In the genomic region with DNA sequence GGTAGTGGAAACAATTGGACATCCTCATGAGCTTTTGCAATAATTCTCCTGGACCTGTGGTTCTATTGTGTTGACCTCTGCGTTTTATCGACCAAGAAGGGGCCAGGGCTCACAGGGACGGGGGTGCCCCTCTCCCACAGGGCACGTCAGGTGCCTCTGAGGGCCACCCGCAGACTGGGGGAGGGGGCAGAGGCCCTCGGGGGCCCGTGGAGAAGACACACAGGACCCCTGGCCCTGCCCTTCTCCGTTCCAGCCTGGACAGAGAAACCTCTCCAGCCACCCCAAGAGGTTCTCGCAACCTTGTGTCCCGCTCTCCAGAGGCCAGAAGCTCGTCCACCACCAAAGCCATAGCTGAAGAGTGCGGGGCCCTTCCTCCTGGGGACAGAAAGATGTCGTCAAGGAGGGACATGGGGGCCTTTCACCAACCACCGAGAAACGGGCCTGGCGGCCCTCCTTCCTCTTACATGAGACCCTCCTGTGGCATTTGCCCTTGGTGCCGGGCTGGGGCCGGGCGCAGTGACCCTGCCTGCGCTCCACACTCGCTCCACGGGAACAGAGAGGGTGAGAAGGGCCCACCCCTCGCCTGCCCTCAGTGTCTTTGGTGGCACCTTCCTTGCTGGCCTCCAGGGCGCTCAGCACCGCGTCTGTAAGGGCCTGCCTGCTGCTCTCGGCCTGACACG, we compare ENCODE assay signal across 21 cellular contexts. TPM values are rescaled to one million over a fixed set of nuclear protein-coding genes. Genes with fewer than 3 reads are reported as not detected.
DNase-seq lines count a peak whose midpoint lies in the region; ATAC-seq and TF ChIP-seq lines count a peak whose summit lies in the region.
"Had no signal": no experiment of that assay in that cellular context is flagged by ENCODE, and none has a peak within 500 bp of the region (broad histone marks: within the 10 kb centered on the region; RNA-seq: fewer than 3 reads in every experiment).

No MANE protein-coding gene starts in this region.

- no peaks in the 10 kb centered on the region for H3K27me3 ChIP-seq in CD4-positive, alpha-beta T cell (ENCODE audit: control insufficient read depth, insufficient read depth, low read length)
- H3K27me3 ChIP-seq: BE2C, dorsolateral prefrontal cortex, SJSA1 had no signal

- H3K27ac ChIP-seq in CD4-positive, alpha-beta T cell (ENCODE audit: low read depth, low read length), result no peak overlapping the region
- H3K27ac ChIP-seq: SJSA1 had no signal

- H3K36me3 Mint-ChIP-seq in activated T-cell treated with anti-CD3 and anti-CD28 coated beads, Interleukin-2, amount 50 U/mL, for 4 hours (ENCODE audit: insufficient read depth), result peaks cover 2% of the 10 kb centered on the region
- peaks cover 6% of the 10 kb centered on the region for H3K36me3 Mint-ChIP-seq in CD4-positive, alpha-beta T cell (ENCODE audit: low read depth)
- peaks cover 61% of the 10 kb centered on the region for H3K36me3 Mint-ChIP-seq in activated T-helper 17 cell treated with anti-CD3 and anti-CD28 coated beads, Interleukin-2, amount 50 U/mL, for 72 hours (ENCODE audit: low read depth)
- H3K36me3 Mint-ChIP-seq in naive thymus-derived CD8-positive, alpha-beta T cell, result no peaks in the 10 kb centered on the region
- H3K36me3 Mint-ChIP-seq in nephron progenitor cell (ENCODE audit: low read depth), result no peaks in the 10 kb centered on the region
- H3K36me3 Mint-ChIP-seq: activated naive CD8-positive, alpha-beta T cell had no signal

- peak overlapping the region; percentile 13 for H3K4me3 Mint-ChIP-seq in activated T-cell treated with anti-CD3 and anti-CD28 coated beads, Interleukin-2, amount 50 U/mL, for 4 hours
- no peak overlapping the region for H3K4me3 Mint-ChIP-seq in CD4-positive, alpha-beta T cell
- H3K4me3 Mint-ChIP-seq in activated T-helper 17 cell treated with anti-CD3 and anti-CD28 coated beads, Interleukin-2, amount 50 U/mL, for 72 hours, result peak overlapping the region; percentile 87
- H3K4me3 Mint-ChIP-seq in naive thymus-derived CD8-positive, alpha-beta T cell, result peak overlapping the region in 2 of 10 donors; percentile 36 to 58
- H3K4me3 Mint-ChIP-seq in nephron progenitor cell, result no peak overlapping the region
- H3K4me3 Mint-ChIP-seq: activated naive CD8-positive, alpha-beta T cell had no signal

- TF ChIP-seq CTCF in CD4-positive, alpha-beta T cell (IDR thresholded peaks at IDR 0.05), result no peak
- no peak for TF ChIP-seq CTCF in nephron progenitor cell (IDR thresholded peaks at IDR 0.05)

- intact Hi-C loops in CD4-positive, alpha-beta T cell (cut with DNase I, micrococcal nuclease), result loop anchor here in 1 of 2 experiments (5.0 kb wide), 1 partner anchor 65 kb away; no protein-coding TSS in a partner anchor

- H3K27ac Mint-ChIP-seq in CD4-positive, alpha-beta T cell, result peak overlapping the region; percentile 98
- peak overlapping the region; percentile 95 for H3K27ac Mint-ChIP-seq in activated T-helper 17 cell treated with anti-CD3 and anti-CD28 coated beads, Interleukin-2, amount 50 U/mL, for 72 hours
- peak overlapping the region in 7 of 10 donors; percentile 25 to 77 (median 47) for H3K27ac Mint-ChIP-seq in naive thymus-derived CD8-positive, alpha-beta T cell
- no peak overlapping the region for H3K27ac Mint-ChIP-seq in nephron progenitor cell
- H3K27ac Mint-ChIP-seq: activated naive CD8-positive, alpha-beta T cell had no signal

- no peaks in the 10 kb centered on the region for H3K9me3 Mint-ChIP-seq in activated T-cell treated with anti-CD3 and anti-CD28 coated beads, Interleukin-2, amount 50 U/mL, for 4 hours
- H3K9me3 Mint-ChIP-seq in CD4-positive, alpha-beta T cell, result no peaks in the 10 kb centered on the region
- no peaks in the 10 kb centered on the region for H3K9me3 Mint-ChIP-seq in activated T-helper 17 cell treated with anti-CD3 and anti-CD28 coated beads, Interleukin-2, amount 50 U/mL, for 72 hours
- H3K9me3 Mint-ChIP-seq in naive thymus-derived CD8-positive, alpha-beta T cell, result no peaks in the 10 kb centered on the region
- no peaks in the 10 kb centered on the region for H3K9me3 Mint-ChIP-seq in nephron progenitor cell

- CTCF ChIA-PET in CD4-positive, alpha-beta T cell (lab: Charles Lee), result no interaction called here

- H3K27me3 Mint-ChIP-seq in activated T-cell treated with anti-CD3 and anti-CD28 coated beads, Interleukin-2, amount 50 U/mL, for 4 hours (ENCODE audit: low read depth), result no peaks in the 10 kb centered on the region
- H3K27me3 Mint-ChIP-seq in CD4-positive, alpha-beta T cell, result no peaks in the 10 kb centered on the region
- H3K27me3 Mint-ChIP-seq in activated T-helper 17 cell treated with anti-CD3 and anti-CD28 coated beads, Interleukin-2, amount 50 U/mL, for 72 hours, result no peaks in the 10 kb centered on the region
- H3K27me3 Mint-ChIP-seq in naive thymus-derived CD8-positive, alpha-beta T cell, result no peaks in the 10 kb centered on the region
- no peaks in the 10 kb centered on the region for H3K27me3 Mint-ChIP-seq in nephron progenitor cell (ENCODE audit: low read depth, poor library complexity)
- H3K27me3 Mint-ChIP-seq: activated naive CD8-positive, alpha-beta T cell had no signal

- DNase-seq in activated T-cell treated with anti-CD3 and anti-CD28 coated beads, Interleukin-2, amount 50 U/mL, for 4 hours, result no peak
- no peak for DNase-seq in activated T-cell treated with anti-CD3 and anti-CD28 coated beads, Interleukin-2, amount 50 U/mL, for 1 hour
- DNase-seq in CD4-positive, alpha-beta T cell, result no peak
- no peak for DNase-seq in naive thymus-derived CD8-positive, alpha-beta T cell
- DNase-seq in D341Med (ENCODE audit: low spot score) (no peak), nephron progenitor cell (no peak)
- DNase-seq: activated CD8-positive, alpha-beta memory T cell treated with anti-CD3 and anti-CD28 coated beads, Interleukin-2, amount 50 U/mL, for 4 hours; BE2C; cerebellar nuclear complex; dorsolateral prefrontal cortex; glutamatergic neuron; mammary epithelial cell; NCI-H1092; NCI-H187; NCI-H69; stimulated activated CD4-positive, alpha-beta T cell treated with anti-CD3 and anti-CD28 coated beads, Interleukin-2, amount 100 ng/mL, for 24 hours; T-helper 1 cell had no signal

- no peaks in the 10 kb centered on the region for H3K9me3 ChIP-seq in CD4-positive, alpha-beta T cell (ENCODE audit: control insufficient read depth, low read length)
- H3K9me3 ChIP-seq: BE2C, SJSA1 had no signal

- no peak for ATAC-seq in activated T-cell treated with anti-CD3 and anti-CD28 coated beads, Interleukin-2, amount 50 U/mL, for 4 hours
- ATAC-seq in CD4-positive, alpha-beta T cell (ENCODE audit: poor library complexity), result no peak
- ATAC-seq in activated T-helper 17 cell treated with anti-CD3 and anti-CD28 coated beads, Interleukin-2, amount 50 U/mL, for 72 hours (replicated peaks), result no peak
- no peak for ATAC-seq in naive thymus-derived CD8-positive, alpha-beta T cell
- no peak for ATAC-seq in GM21619 (IDR thresholded peaks at IDR 0.05; ENCODE audit: unreplicated experiment)

- H3K4me1 Mint-ChIP-seq in activated T-cell treated with anti-CD3 and anti-CD28 coated beads, Interleukin-2, amount 50 U/mL, for 4 hours (ENCODE audit: low read depth), result peaks cover 35% of the 10 kb centered on the region
- peaks cover 21% of the 10 kb centered on the region for H3K4me1 Mint-ChIP-seq in CD4-positive, alpha-beta T cell (ENCODE audit: low read depth)
- H3K4me1 Mint-ChIP-seq in activated T-helper 17 cell treated with anti-CD3 and anti-CD28 coated beads, Interleukin-2, amount 50 U/mL, for 72 hours, result no peaks in the 10 kb centered on the region
- H3K4me1 Mint-ChIP-seq in naive thymus-derived CD8-positive, alpha-beta T cell, result peaks cover 5 to 39% (median 29%) of the 10 kb centered on the region in 4 donors
- no peaks in the 10 kb centered on the region for H3K4me1 Mint-ChIP-seq in nephron progenitor cell

- POLR2A ChIA-PET in CD4-positive, alpha-beta T cell (lab: Charles Lee), result no interaction called here
- POLR2A ChIA-PET in naive thymus-derived CD8-positive, alpha-beta T cell (lab: Charles Lee), result no interaction called here

RNA-seq across cellular contexts. Expression of gene GRAMD4, which starts 57.3 kb away (rescaled TPM):
- 10 to 100 TPM; 30.9 to 35.4 (median 33.0) TPM for total RNA-seq in activated T-cell treated with anti-CD3 and anti-CD28 coated beads, Interleukin-2, amount 50 U/mL, for 4 hours
- total RNA-seq in CD4-positive, alpha-beta T cell, result 10 to 100 TPM; 13.9 to 15.6 TPM
- total RNA-seq in activated T-helper 17 cell treated with anti-CD3 and anti-CD28 coated beads, Interleukin-2, amount 50 U/mL, for 72 hours, result 10 to 100 TPM; 23.6 to 51.0 TPM
- total RNA-seq in naive thymus-derived CD8-positive, alpha-beta T cell, result 1 to 10 TPM; 5.9 to 7.6 TPM
- polyA plus RNA-seq in naive thymus-derived CD8-positive, alpha-beta T cell, result 1 to 10 TPM; 2.8 to 4.1 (median 3.4) TPM

Comparison
In these comparisons a context has a peak if more than half of its experiments do, and no peak if none do; other contexts are left out.
1. H3K4me3 Mint-ChIP-seq: peak in activated T-cell treated with anti-CD3 and anti-CD28 coated beads, Interleukin-2, amount 50 U/mL, for 4 hours (single experiment) and activated T-helper 17 cell treated with anti-CD3 and anti-CD28 coated beads, Interleukin-2, amount 50 U/mL, for 72 hours (single experiment); none in CD4-positive, alpha-beta T cell (single experiment) and nephron progenitor cell (single experiment).